In the genomic region with DNA sequence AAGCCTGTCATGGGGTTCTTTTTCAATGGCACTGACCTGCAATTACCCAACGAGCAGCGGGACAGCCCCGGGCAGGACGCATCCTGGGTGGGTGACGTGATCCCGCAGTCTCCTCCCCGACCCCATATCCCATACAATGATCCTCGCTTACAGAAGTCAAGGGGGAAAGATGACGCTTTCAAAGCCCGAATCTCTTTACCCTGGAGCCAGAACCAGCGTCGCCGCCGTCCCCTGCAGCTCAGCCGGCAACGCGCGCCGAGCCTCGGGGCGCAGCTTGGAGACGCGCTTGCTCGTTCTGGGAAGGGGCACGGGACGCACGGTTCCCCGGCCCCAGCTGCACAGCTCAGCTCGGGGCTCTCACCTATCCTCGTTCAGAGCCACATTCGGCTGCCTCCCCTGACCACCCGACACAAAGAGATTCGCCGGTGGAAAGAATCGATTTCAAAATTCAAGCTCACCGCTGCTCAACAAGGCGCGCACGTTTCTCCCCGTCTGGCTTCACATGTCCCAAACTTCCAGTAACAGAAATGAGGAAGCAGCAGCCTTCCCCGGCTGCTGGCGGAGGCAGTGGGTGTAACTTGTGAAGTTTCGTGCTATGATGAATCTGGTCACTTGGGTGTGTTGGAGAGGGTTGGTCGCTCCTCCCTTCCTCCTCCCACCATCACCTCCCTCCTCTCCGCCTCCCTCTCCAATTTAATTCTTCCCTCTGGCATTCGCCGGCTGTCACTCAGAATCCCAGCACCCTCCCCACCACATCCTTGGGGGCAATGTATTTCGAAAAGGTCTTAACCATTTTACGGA, we compare ENCODE assay signal across 8 cellular contexts. TPM values are rescaled to one million over a fixed set of nuclear protein-coding genes. Genes with fewer than 3 reads are reported as not detected.
DNase-seq lines count a peak whose midpoint lies in the region; ATAC-seq and TF ChIP-seq lines count a peak whose summit lies in the region.

TIAM1 (minus strand) TSS at position 582 of the 801 bp plus-strand sequence. CDS start 77,289 bp downstream, outside the sequence.

- H3K4me2 ChIP-seq in BLaER1 treated with 17β-estradiol and CSF1 and Interleukin-3, amounts not matched to agents 10 nM and 100 nM: peak within 1 kb of the TSS; percentile 67 to 97 (median 90)

- no peak within 1 kb of the TSS for H3K27ac Mint-ChIP-seq in IgD-negative memory B cell
- peak within 1 kb of the TSS; percentile 91 for H3K27ac Mint-ChIP-seq in activated T-cell treated with anti-CD3 and anti-CD28 coated beads, Interleukin-2, amount 50 U/mL, for 24 hours
- peak within 1 kb of the TSS; percentile 82 to 91 for H3K27ac Mint-ChIP-seq in natural killer cell treated with Interleukin-12 subunit alpha and Interleukin-12 subunit beta and Interleukin-15 and Interleukin-18, amount 100 ng/mL, for 72 hours

- H3K9me3 ChIP-seq in BLaER1 treated with 17β-estradiol and CSF1 and Interleukin-3, amounts not matched to agents 10 nM and 100 nM (replicated peaks in 1 of 11): no peaks in the 10 kb centered on the region
- H3K9me3 ChIP-seq in uterus: no peaks in the 10 kb centered on the region

- H3K4me3 ChIP-seq in BLaER1 treated with 17β-estradiol and CSF1 and Interleukin-3, amounts not matched to agents 10 nM and 100 nM: peak within 1 kb of the TSS; percentile 38 to 72 (median 56)
- peak within 1 kb of the TSS; percentile 66 for H3K4me3 ChIP-seq in fibroblast of pulmonary artery (replicated peaks; ENCODE audit: low read depth, low read length)
- H3K4me3 ChIP-seq in uterus: peak within 1 kb of the TSS in 1 of 2 donors; percentile 19

- peak within 1 kb of the TSS in 3 of 4 donors; percentile 19 to 76 (median 34) for H3K4me3 Mint-ChIP-seq in IgD-negative memory B cell
- peak within 1 kb of the TSS; percentile 91 for H3K4me3 Mint-ChIP-seq in activated T-cell treated with anti-CD3 and anti-CD28 coated beads, Interleukin-2, amount 50 U/mL, for 24 hours
- peak within 1 kb of the TSS; percentile 90 for H3K4me3 Mint-ChIP-seq in natural killer cell treated with Interleukin-12 subunit alpha and Interleukin-12 subunit beta and Interleukin-15 and Interleukin-18, amount 100 ng/mL, for 72 hours

- no peaks in the 10 kb centered on the region for H3K9me3 Mint-ChIP-seq in IgD-negative memory B cell
- H3K9me3 Mint-ChIP-seq in activated T-cell treated with anti-CD3 and anti-CD28 coated beads, Interleukin-2, amount 50 U/mL, for 24 hours: no peaks in the 10 kb centered on the region
- no peaks in the 10 kb centered on the region for H3K9me3 Mint-ChIP-seq in natural killer cell treated with Interleukin-12 subunit alpha and Interleukin-12 subunit beta and Interleukin-15 and Interleukin-18, amount 100 ng/mL, for 72 hours

- H3K9ac ChIP-seq in BLaER1 treated with 17β-estradiol and CSF1 and Interleukin-3, amounts not matched to agents 10 nM and 100 nM: peak within 1 kb of the TSS in 10 of 11 experiments; percentile 25 to 74 (median 57); a peak in 17 of 22 replicates

- H3K27ac ChIP-seq in BLaER1 treated with 17β-estradiol and CSF1 and Interleukin-3, amounts not matched to agents 10 nM and 100 nM: peak within 1 kb of the TSS in 5 of 11 experiments; percentile 50 to 72 (median 64); a peak in 10 of 22 replicates
- no peak within 1 kb of the TSS for H3K27ac ChIP-seq in uterus

- H3K27me3 ChIP-seq in BLaER1 treated with 17β-estradiol and CSF1 and Interleukin-3, amounts not matched to agents 10 nM and 100 nM: peaks cover 8 to 48% (median 41%) of the 10 kb centered on the region in 11 experiments; a peak in 21 of 22 replicates
- no peaks in the 10 kb centered on the region for H3K27me3 ChIP-seq in uterus

- peaks cover 58% of the 10 kb centered on the region for H3K27me3 Mint-ChIP-seq in IgD-negative memory B cell
- no peaks in the 10 kb centered on the region for H3K27me3 Mint-ChIP-seq in activated T-cell treated with anti-CD3 and anti-CD28 coated beads, Interleukin-2, amount 50 U/mL, for 24 hours
- peaks cover 4 to 20% of the 10 kb centered on the region in 2 donors for H3K27me3 Mint-ChIP-seq in natural killer cell treated with Interleukin-12 subunit alpha and Interleukin-12 subunit beta and Interleukin-15 and Interleukin-18, amount 100 ng/mL, for 72 hours

- no peak for TF ChIP-seq CTCF in fibroblast of pulmonary artery (IDR thresholded peaks at IDR 0.05; ENCODE audit: low read length, missing control alignments)
- no peak for TF ChIP-seq CTCF in uterus (IDR thresholded peaks at IDR 0.05)

- no peak for TF ChIP-seq POLR2A in uterus (IDR thresholded peaks at IDR 0.05)

- peak; percentile 65 for DNase-seq in activated T-cell treated with anti-CD3 and anti-CD28 coated beads, Interleukin-2, amount 50 U/mL, for 24 hours
- DNase-seq in fibroblast of pulmonary artery (ENCODE audit: low read depth) (peak; percentile 76), uterus (peak in 1 of 2 donors; percentile 15)
- DNase-seq in natural killer cell treated with Interleukin-12 subunit alpha and Interleukin-12 subunit beta and Interleukin-15 and Interleukin-18, amount 100 ng/mL, for 72 hours (ENCODE audit: low spot score): peak; percentile 66

- peaks cover 13 to 57% (median 24%) of the 10 kb centered on the region in 10 experiments for H3K4me1 ChIP-seq in BLaER1 treated with 17β-estradiol and CSF1 and Interleukin-3, amounts not matched to agents 10 nM and 100 nM
- H3K4me1 ChIP-seq in uterus: no peaks in the 10 kb centered on the region

- peak; percentile 60 to 74 for ATAC-seq in natural killer cell treated with Interleukin-12 subunit alpha and Interleukin-12 subunit beta and Interleukin-15 and Interleukin-18, amount 100 ng/mL, for 72 hours
- ATAC-seq in GM21717 (IDR thresholded peaks at IDR 0.05; ENCODE audit: unreplicated experiment) (no peak), GM19463 (IDR thresholded peaks at IDR 0.05; ENCODE audit: unreplicated experiment) (no peak)

- H4K20me1 ChIP-seq in BLaER1 treated with 17β-estradiol and CSF1 and Interleukin-3, amounts not matched to agents 10 nM and 100 nM: peaks cover 0 to 62% (median 14%) of the 10 kb centered on the region in 11 experiments; a peak in 12 of 22 replicates

- H3K4me1 Mint-ChIP-seq in IgD-negative memory B cell: peaks cover 0 to 8% (median 4%) of the 10 kb centered on the region in 3 donors
- H3K4me1 Mint-ChIP-seq in activated T-cell treated with anti-CD3 and anti-CD28 coated beads, Interleukin-2, amount 50 U/mL, for 24 hours (ENCODE audit: low read depth): peaks cover 71% of the 10 kb centered on the region
- peaks cover 40 to 49% of the 10 kb centered on the region in 2 donors for H3K4me1 Mint-ChIP-seq in natural killer cell treated with Interleukin-12 subunit alpha and Interleukin-12 subunit beta and Interleukin-15 and Interleukin-18, amount 100 ng/mL, for 72 hours (ENCODE audit: low read depth in 2 of 2)

- H3K36me3 Mint-ChIP-seq in IgD-negative memory B cell: peaks cover 2% of the 10 kb centered on the region
- peaks cover 25% of the 10 kb centered on the region for H3K36me3 Mint-ChIP-seq in activated T-cell treated with anti-CD3 and anti-CD28 coated beads, Interleukin-2, amount 50 U/mL, for 24 hours (ENCODE audit: low read depth)
- H3K36me3 Mint-ChIP-seq in natural killer cell treated with Interleukin-12 subunit alpha and Interleukin-12 subunit beta and Interleukin-15 and Interleukin-18, amount 100 ng/mL, for 72 hours: no peaks in the 10 kb centered on the region

- intact Hi-C loops in uterus (cut with DNase I; ENCODE audit: low total_unique reads): no loop called here

- H3K36me3 ChIP-seq in BLaER1 treated with 17β-estradiol and CSF1 and Interleukin-3, amounts not matched to agents 10 nM and 100 nM: peaks cover 0 to 4% (median 2%) of the 10 kb centered on the region in 11 experiments; a peak in 6 of 22 replicates
- no peaks in the 10 kb centered on the region for H3K36me3 ChIP-seq in uterus

RNA-seq across cellular contexts. Expression of gene TIAM1, which starts in this region (rescaled TPM):
- 0.54 TPM for polyA plus RNA-seq in IgD-negative memory B cell
- total RNA-seq in natural killer cell treated with Interleukin-12 subunit alpha and Interleukin-12 subunit beta and Interleukin-15 and Interleukin-18, amount 100 ng/mL, for 72 hours: 100 to 1,000 TPM in 1 of 2 donors, 10 to 100 TPM in 1; 57.4 to 125 TPM
- 10 to 100 TPM; 14.4 to 74.9 (median 39.5) TPM for total RNA-seq in uterus

Comparison
In these comparisons a context has a peak if more than half of its experiments do, and no peak if none do; other contexts are left out.
1. H3K27ac Mint-ChIP-seq: peak in activated T-cell treated with anti-CD3 and anti-CD28 coated beads, Interleukin-2, amount 50 U/mL, for 24 hours (single experiment) and natural killer cell treated with Interleukin-12 subunit alpha and Interleukin-12 subunit beta and Interleukin-15 and Interleukin-18, amount 100 ng/mL, for 72 hours (2 of 2); none in IgD-negative memory B cell (0 of 3).
2. H3K4me3 Mint-ChIP-seq: peak in every context shown above with its lines; median percentile 91 in activated T-cell treated with anti-CD3 and anti-CD28 coated beads, Interleukin-2, amount 50 U/mL, for 24 hours; 90 in natural killer cell treated with Interleukin-12 subunit alpha and Interleukin-12 subunit beta and Interleukin-15 and Interleukin-18, amount 100 ng/mL, for 72 hours; 34 in IgD-negative memory B cell.
3. ATAC-seq: peak in natural killer cell treated with Interleukin-12 subunit alpha and Interleukin-12 subunit beta and Interleukin-15 and Interleukin-18, amount 100 ng/mL, for 72 hours (2 of 2); none in GM21717 (single experiment) and GM19463 (single experiment).